In the genomic region with DNA sequence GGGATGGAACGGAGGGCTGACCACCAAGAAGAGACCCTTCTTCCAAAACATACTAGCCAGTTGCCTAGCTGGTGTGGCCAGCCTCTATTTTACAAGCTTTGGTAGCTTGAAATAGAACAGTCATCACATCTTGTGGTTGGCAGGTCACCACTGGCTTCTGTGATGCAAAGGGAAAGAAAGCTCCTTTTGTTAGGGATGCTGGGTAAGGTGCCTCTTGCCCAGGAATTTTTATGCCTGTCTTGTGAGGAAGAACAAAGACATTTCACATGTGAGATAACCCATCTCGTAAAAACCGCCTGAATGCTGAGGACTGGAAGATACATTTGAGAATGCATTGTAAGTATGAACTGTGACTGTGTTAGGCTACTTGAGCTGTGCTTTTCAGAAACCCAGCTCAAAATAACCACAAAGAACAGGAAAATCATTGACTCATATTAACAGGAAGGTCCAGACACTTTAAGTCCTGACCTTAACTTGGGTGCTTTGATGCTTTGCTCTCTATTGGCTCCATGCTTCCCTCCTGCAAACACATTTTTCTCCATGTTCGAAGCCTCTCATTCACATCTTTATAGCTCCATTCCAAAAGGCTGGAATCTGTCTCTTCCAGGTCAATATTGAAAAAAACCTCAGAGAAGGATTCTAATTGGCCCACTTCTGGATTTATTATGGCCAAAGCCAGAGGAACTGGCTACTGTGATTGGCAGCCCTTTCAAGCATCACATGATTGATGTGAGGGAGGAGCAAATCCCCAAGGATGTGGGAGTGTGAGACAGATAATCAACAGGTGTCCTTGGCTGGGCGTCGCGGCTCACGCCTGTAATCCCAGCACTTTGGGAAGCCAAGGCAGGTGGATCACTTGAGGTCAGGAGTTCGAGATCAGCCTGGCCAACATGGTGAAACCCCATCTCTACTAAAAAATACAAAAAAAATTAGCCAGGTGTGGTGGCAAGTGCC, we compare ENCODE assay signal across 8 cellular contexts. TPM values are rescaled to one million over a fixed set of nuclear protein-coding genes. Genes with fewer than 3 reads are reported as not detected.
DNase-seq lines count a peak whose midpoint lies in the region; ATAC-seq and TF ChIP-seq lines count a peak whose summit lies in the region.

No MANE protein-coding gene starts in this region.

- peak; percentile 93 for DNase-seq in HCT116 (ENCODE audit: low read depth, low spot score)
- DNase-seq in lung (ENCODE audit: low spot score): no peak
- DNase-seq in NCI-H1694 treated with DMSO at 0.1 percent for 48 hours (lab: John Stamatoyannopoulos, UW): no peak
- no peak for DNase-seq in NCI-H1092 (lab: John Stamatoyannopoulos, UW)
- no peak for DNase-seq in CD8-positive, alpha-beta memory T cell
- no peak for DNase-seq in effector CD4-positive, alpha-beta T cell

- peaks cover 3% of the 10 kb centered on the region for H3K79me2 ChIP-seq in ACC112 (ENCODE audit: control insufficient read depth, insufficient read depth, low read length, unreplicated experiment)
- H3K79me2 ChIP-seq in HCT116 (ENCODE audit: insufficient read depth, low read length): no peaks in the 10 kb centered on the region

- H3K4me2 ChIP-seq in HCT116 (ENCODE audit: low read length): peak overlapping the region; percentile 67

- peaks cover 53% of the 10 kb centered on the region for H3K4me1 ChIP-seq in ACC112 (ENCODE audit: control insufficient read depth, insufficient read depth, low read length, unreplicated experiment)
- H3K4me1 ChIP-seq in HCT116 (ENCODE audit: control insufficient read depth in 1 of 2, insufficient read depth in 2 of 2, low read length in 2 of 2): peaks cover 64 to 88% of the 10 kb centered on the region in 2 experiments
- peaks cover 16 to 33% of the 10 kb centered on the region in 2 donors for H3K4me1 ChIP-seq in lung (ENCODE audit: control insufficient read depth in 2 of 2, insufficient read depth in 2 of 2, low read length in 2 of 2)
- no peaks in the 10 kb centered on the region for H3K4me1 ChIP-seq in CD8-positive, alpha-beta memory T cell (ENCODE audit: insufficient read depth, low read length)

- peak overlapping the region in 1 of 8 donors; percentile 13 for H3K27ac Mint-ChIP-seq in CD8-positive, alpha-beta memory T cell

- H4K20me1 ChIP-seq in HCT116 (ENCODE audit: insufficient read depth): no peaks in the 10 kb centered on the region

- no peaks in the 10 kb centered on the region for H3K9me3 Mint-ChIP-seq in CD8-positive, alpha-beta memory T cell

- no peaks in the 10 kb centered on the region for H3K9me2 ChIP-seq in HCT116 (ENCODE audit: insufficient read depth)

- TF ChIP-seq CTCF in HCT116 (IDR thresholded peaks at IDR 0.05 in 2 of 3, conservative IDR thresholded peaks at IDR 0.05 in 1 of 3; ENCODE audit: borderline replicate concordance in 1 of 3, insufficient read depth in 1 of 3, low read depth in 2 of 3, low read length in 2 of 3) (no peak), lung (IDR thresholded peaks at IDR 0.05; ENCODE audit: control extremely low read depth, extremely low read depth) (no peak)

- H3K4me3 Mint-ChIP-seq in CD8-positive, alpha-beta memory T cell: no peak overlapping the region

- no peaks in the 10 kb centered on the region for H3K9me3 ChIP-seq in HCT116 (ENCODE audit: control insufficient read depth in 1 of 2, insufficient read depth in 1 of 2, low read depth in 1 of 2, low read length in 2 of 2)
- no peaks in the 10 kb centered on the region for H3K9me3 ChIP-seq in lung (ENCODE audit: control insufficient read depth in 2 of 2, insufficient read depth in 1 of 2, low read length in 1 of 2)
- H3K9me3 ChIP-seq in CD8-positive, alpha-beta memory T cell (ENCODE audit: low read length): no peaks in the 10 kb centered on the region

- WGBS in lung, 2 donors: 93% methylated on average over 9 of the region's 9 CpGs

- H3K27ac ChIP-seq in ACC112 (ENCODE audit: low read depth, low read length) (peak overlapping the region; percentile 86), HCT116 (ENCODE audit: low read depth, low read length) (peak overlapping the region; percentile 87), angular gyrus (ENCODE audit: low read depth, low read length) (peak overlapping the region; percentile 6), lung (ENCODE audit: low read depth in 1 of 2, low read length in 1 of 2) (peak overlapping the region; percentile 40 to 74)
- no peak overlapping the region for H3K27ac ChIP-seq in CD8-positive, alpha-beta memory T cell (ENCODE audit: low read depth, low read length)

- RAD21 ChIA-PET in HCT116 (lab: Charles Lee; ENCODE audit: low non-redundant PET in 1 of 2, low total read pairs in 2 of 2, uncharacterized antibody in 2 of 2, unreplicated experiment in 2 of 2): interaction anchor here in 1 of 2 experiments (1.5 kb wide), 1 partner anchor 18 kb away, joined by 3 read pairs; no protein-coding TSS in a partner anchor

- CTCF ChIA-PET in HCT116 (lab: Charles Lee): interaction anchor here (1.1 to 1.3 kb wide), 2 partner anchors 77 to 117 kb away, joined by 3 to 4 read pairs; no protein-coding TSS in a partner anchor
- CTCF ChIA-PET in CD8-positive, alpha-beta memory T cell (lab: Charles Lee): interaction anchor here (0.8 to 1.3 kb wide), 5 partner anchors 17 to 125 kb away, joined by 3 to 4 read pairs (median 3); no protein-coding TSS in a partner anchor

- 0 out of 2 replicates have a peak, but pooled peaks have one; percentile 25 for TF ChIP-seq RAD21 in HCT116 (IDR thresholded peaks at IDR 0.05; ENCODE audit: low read depth)

- H2AFZ ChIP-seq in ACC112 (ENCODE audit: low read length, unreplicated experiment): no peak overlapping the region
- no peak overlapping the region for H2AFZ ChIP-seq in HCT116 (ENCODE audit: low read depth, low read length, poor library complexity, severe bottlenecking)

- H3K36me3 Mint-ChIP-seq in CD8-positive, alpha-beta memory T cell: peaks cover 2 to 11% (median 3%) of the 10 kb centered on the region in 3 donors

- no TSS peak for BruUV-seq in HCT116 (replicated peaks; lab: Mats Ljungman, UMichigan)

- H3K27me3 ChIP-seq in ACC112 (ENCODE audit: insufficient read depth, low read length) (no peaks in the 10 kb centered on the region), HCT116 (ENCODE audit: insufficient read depth, low read length) (no peaks in the 10 kb centered on the region), lung (ENCODE audit: control insufficient read depth, insufficient read depth) (no peaks in the 10 kb centered on the region)
- H3K27me3 ChIP-seq in CD8-positive, alpha-beta memory T cell (ENCODE audit: insufficient read depth, low read length, poor library complexity, severe bottlenecking): no peaks in the 10 kb centered on the region

- POLR2A ChIA-PET in HCT116 (lab: Charles Lee): interaction anchor here (0.6 to 2.6 kb wide), 11 partner anchors 12 to 77 kb away, joined by 3 to 13 read pairs (median 4); no protein-coding TSS in a partner anchor
- POLR2A ChIA-PET in CD8-positive, alpha-beta memory T cell (lab: Charles Lee): no interaction called here

- no peaks in the 10 kb centered on the region for H3K36me3 ChIP-seq in ACC112 (ENCODE audit: insufficient read depth, low read length)
- H3K36me3 ChIP-seq in HCT116 (ENCODE audit: control insufficient read depth in 1 of 2, insufficient read depth in 2 of 2, low read length in 2 of 2): no peaks in the 10 kb centered on the region; a peak in 1 of 4 replicates
- H3K36me3 ChIP-seq in lung (ENCODE audit: control insufficient read depth in 2 of 2, insufficient read depth in 2 of 2, low read length in 2 of 2): peaks cover 0 to 13% of the 10 kb centered on the region in 2 donors
- H3K36me3 ChIP-seq in CD8-positive, alpha-beta memory T cell (ENCODE audit: insufficient read depth, low read length): peaks cover 8% of the 10 kb centered on the region

- peak; percentile 69 for ATAC-seq in HCT116
- no peak for ATAC-seq in lung (ENCODE audit: insufficient read depth, low FRiP score)

- intact Hi-C loops in HCT116 (cut with micrococcal nuclease): no loop called here

- H3K4me3 ChIP-seq in ACC112 (ENCODE audit: low read depth, low read length) (no peak overlapping the region), HCT116 (replicated peaks in 1 of 2; ENCODE audit: low read depth in 1 of 2, low read length in 2 of 2) (peak overlapping the region in 1 of 2 experiments; percentile 28; a peak in 2 of 4 replicates), lung (no peak overlapping the region)
- no peak overlapping the region for H3K4me3 ChIP-seq in CD8-positive, alpha-beta memory T cell (ENCODE audit: low read length)

- TF ChIP-seq POLR2A in HCT116 (IDR thresholded peaks at IDR 0.05; ENCODE audit: borderline replicate concordance, extremely low read depth, insufficient read depth, insufficient read length): no peak

- peak overlapping the region; percentile 52 for H3K9ac ChIP-seq in HCT116 (ENCODE audit: low read length)

- no peaks in the 10 kb centered on the region for H3K27me3 Mint-ChIP-seq in CD8-positive, alpha-beta memory T cell

- H3K4me1 Mint-ChIP-seq in CD8-positive, alpha-beta memory T cell: peaks cover 0 to 14% (median 0%) of the 10 kb centered on the region in 3 donors

TF ChIP-seq in HCT116, 20 proteins besides CTCF, POLR2A, EP300 and RAD21 (continues in another document):
- TF ChIP-seq FOSL1 (IDR thresholded peaks at IDR 0.05; ENCODE audit: low read depth): peak; percentile 51
- peak; percentile 60 for TF ChIP-seq JUND (IDR thresholded peaks at IDR 0.05)
- peak; percentile 77 for TF ChIP-seq SIN3A (IDR thresholded peaks at IDR 0.05; ENCODE audit: low read depth)
- no peak for TF ChIP-seq ZNF274 (IDR thresholded peaks at IDR 0.05; ENCODE audit: low read depth, low read length)
- TF ChIP-seq, protein P1, sequence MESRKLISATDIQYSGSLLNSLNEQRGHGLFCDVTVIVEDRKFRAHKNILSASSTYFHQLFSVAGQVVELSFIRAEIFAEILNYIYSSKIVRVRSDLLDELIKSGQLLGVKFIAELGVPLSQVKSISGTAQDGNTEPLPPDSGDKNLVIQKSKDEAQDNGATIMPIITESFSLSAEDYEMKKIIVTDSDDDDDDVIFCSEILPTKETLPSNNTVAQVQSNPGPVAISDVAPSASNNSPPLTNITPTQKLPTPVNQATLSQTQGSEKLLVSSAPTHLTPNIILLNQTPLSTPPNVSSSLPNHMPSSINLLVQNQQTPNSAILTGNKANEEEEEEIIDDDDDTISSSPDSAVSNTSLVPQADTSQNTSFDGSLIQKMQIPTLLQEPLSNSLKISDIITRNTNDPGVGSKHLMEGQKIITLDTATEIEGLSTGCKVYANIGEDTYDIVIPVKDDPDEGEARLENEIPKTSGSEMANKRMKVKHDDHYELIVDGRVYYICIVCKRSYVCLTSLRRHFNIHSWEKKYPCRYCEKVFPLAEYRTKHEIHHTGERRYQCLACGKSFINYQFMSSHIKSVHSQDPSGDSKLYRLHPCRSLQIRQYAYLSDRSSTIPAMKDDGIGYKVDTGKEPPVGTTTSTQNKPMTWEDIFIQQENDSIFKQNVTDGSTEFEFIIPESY (IDR thresholded peaks at IDR 0.05; ENCODE audit: extremely low read depth, insufficient replicate concordance, low read length): no peak
- peak; percentile 72 for TF ChIP-seq SP1 (IDR thresholded peaks at IDR 0.05; ENCODE audit: low read depth)
- TF ChIP-seq POLR2AphosphoS5 (IDR thresholded peaks at IDR 0.05; ENCODE audit: low read depth, low read length): no peak
- no peak for TF ChIP-seq EZH2 (IDR thresholded peaks at IDR 0.05)

RNA-seq across cellular contexts. Expression of a gene that starts 53.9 kb away (rescaled TPM):
- total RNA-seq in HCT116 (2021; ENCODE audit: unreplicated experiment): 37.4 TPM
- polyA plus RNA-seq in HCT116 (2012): 31.3 and 42.8 TPM in 2 replicates
- total RNA-seq in lung: 100 to 1,000 TPM; 124 to 218 TPM
- 10 to 100 TPM; 38.2 to 75.3 TPM for polyA plus RNA-seq in lung
- 100 to 1,000 TPM; 146 to 147 TPM for total RNA-seq in CD8-positive, alpha-beta memory T cell
- 32.4 TPM for polyA plus RNA-seq in CD8-positive, alpha-beta memory T cell
